In the genomic region with DNA sequence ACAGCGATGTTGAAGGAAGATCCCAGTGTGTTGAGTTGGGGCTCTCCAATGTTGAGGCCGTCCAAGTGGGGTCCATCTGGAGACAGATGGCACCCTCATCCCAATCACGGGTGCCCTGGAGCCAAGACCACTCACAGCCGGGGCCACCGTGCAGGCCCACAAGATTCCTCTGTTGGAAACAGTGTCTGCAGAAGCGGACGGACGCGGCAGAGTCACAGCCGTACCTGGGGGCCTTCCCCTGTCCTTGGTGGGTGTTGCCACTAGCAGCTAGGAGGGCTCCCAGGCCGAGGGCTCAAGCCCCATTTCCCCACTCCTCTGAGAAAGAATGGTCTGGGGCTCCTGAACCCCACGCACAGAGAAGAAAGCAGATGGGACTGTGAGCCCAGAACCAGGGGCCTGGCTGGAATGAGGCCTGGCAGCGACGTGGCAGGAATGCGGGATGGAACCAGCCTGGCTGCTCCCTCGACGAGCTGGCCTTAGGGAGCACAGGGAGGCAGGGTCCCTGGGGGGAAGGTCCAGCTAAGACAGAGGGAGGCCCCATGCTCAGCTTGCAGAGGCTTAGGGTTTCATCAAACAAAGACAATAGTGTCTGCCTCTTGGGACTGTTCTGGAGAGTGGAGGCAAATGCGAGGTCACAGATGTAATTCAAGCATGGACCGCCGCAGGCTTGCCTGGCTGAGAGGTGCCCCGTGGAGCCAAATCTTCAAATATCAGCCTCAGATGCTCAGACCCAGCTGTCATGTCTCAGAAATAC, we compare ENCODE assay signal across 25 cellular contexts.
"Had no signal": no experiment of that assay in that cellular context is flagged by ENCODE, and none has a peak within 500 bp of the region (broad histone marks: within the 10 kb centered on the region; RNA-seq: fewer than 3 reads in every experiment).

No MANE protein-coding gene starts in this region.

- H3K27me3 Mint-ChIP-seq: activated B cell treated with CpG ODN at 0.5 μM for 24 hours; activated CD4-positive, alpha-beta memory T cell treated with anti-CD3 and anti-CD28 coated beads for 36 hours; activated CD4-positive, alpha-beta T cell treated with anti-CD3 and anti-CD28 coated beads for 36 hours; activated naive CD8-positive, alpha-beta T cell treated with anti-CD3 and anti-CD28 coated beads, Interleukin-2, amount 10 ng/mL, durations not matched to agents 7 days and 5 days; naive thymus-derived CD8-positive, alpha-beta T cell; stimulated activated naive CD8-positive, alpha-beta T cell treated with anti-CD3 and anti-CD28 coated beads, Interleukin-15, amount 100 ng/mL, for 72 hours had no signal

- H3K4me3 Mint-ChIP-seq: activated B cell treated with CpG ODN at 0.5 μM for 24 hours; activated CD4-positive, alpha-beta memory T cell treated with anti-CD3 and anti-CD28 coated beads for 36 hours; activated CD4-positive, alpha-beta T cell treated with anti-CD3 and anti-CD28 coated beads for 36 hours; activated naive CD4-positive, alpha-beta T cell treated with anti-CD3 and anti-CD28 coated beads for 36 hours; activated naive CD8-positive, alpha-beta T cell treated with anti-CD3 and anti-CD28 coated beads, Interleukin-2, amount 10 ng/mL, durations not matched to agents 7 days and 5 days; activated T-cell treated with anti-CD3 and anti-CD28 coated beads, Interleukin-2, amount 50 U/mL, for 72 hours; dendritic cell treated with granulocyte-macrophage colony-stimulating factor and Interleukin-4, amounts not matched to agents 40 ng/mL and 50 ng/mL, for 4 days; mesothelial cell of epicardium; naive thymus-derived CD8-positive, alpha-beta T cell; stimulated activated effector memory CD8-positive, alpha-beta T cell treated with anti-CD3 and anti-CD28 coated beads, Interleukin-12 subunit alpha, Interleukin-12 subunit beta, amount 100 ng/mL, for 72 hours; stimulated activated naive CD8-positive, alpha-beta T cell treated with anti-CD3 and anti-CD28 coated beads, Interleukin-15, amount 100 ng/mL, for 72 hours had no signal

- H3K4me1 Mint-ChIP-seq: activated B cell treated with CpG ODN at 0.5 μM for 24 hours; activated CD4-positive, alpha-beta T cell treated with anti-CD3 and anti-CD28 coated beads for 36 hours; activated naive CD8-positive, alpha-beta T cell treated with anti-CD3 and anti-CD28 coated beads, Interleukin-2, amount 10 ng/mL, durations not matched to agents 7 days and 5 days; mesothelial cell of epicardium; stimulated activated effector memory CD8-positive, alpha-beta T cell treated with anti-CD3 and anti-CD28 coated beads, Interleukin-12 subunit alpha, Interleukin-12 subunit beta, amount 100 ng/mL, for 72 hours; stimulated activated naive CD8-positive, alpha-beta T cell treated with anti-CD3 and anti-CD28 coated beads, Interleukin-15, amount 100 ng/mL, for 72 hours had no signal

- H3K36me3 Mint-ChIP-seq: activated CD4-positive, alpha-beta memory T cell treated with anti-CD3 and anti-CD28 coated beads for 36 hours; activated naive CD8-positive, alpha-beta T cell treated with anti-CD3 and anti-CD28 coated beads, Interleukin-2, amount 10 ng/mL, durations not matched to agents 7 days and 5 days; mesothelial cell of epicardium; naive thymus-derived CD8-positive, alpha-beta T cell; stimulated activated effector memory CD8-positive, alpha-beta T cell treated with anti-CD3 and anti-CD28 coated beads, Interleukin-12 subunit alpha, Interleukin-12 subunit beta, amount 100 ng/mL, for 72 hours had no signal

- H3K9me3 Mint-ChIP-seq: activated B cell treated with CpG ODN at 0.5 μM for 24 hours; activated CD4-positive, alpha-beta memory T cell treated with anti-CD3 and anti-CD28 coated beads for 36 hours; activated naive CD4-positive, alpha-beta T cell treated with anti-CD3 and anti-CD28 coated beads for 36 hours; activated naive CD8-positive, alpha-beta T cell treated with anti-CD3 and anti-CD28 coated beads, Interleukin-2, amount 10 ng/mL, durations not matched to agents 7 days and 5 days; activated T-cell treated with anti-CD3 and anti-CD28 coated beads, Interleukin-2, amount 50 U/mL, for 72 hours; dendritic cell treated with granulocyte-macrophage colony-stimulating factor and Interleukin-4, amounts not matched to agents 40 ng/mL and 50 ng/mL, for 4 days; mesothelial cell of epicardium; stimulated activated effector memory CD8-positive, alpha-beta T cell treated with anti-CD3 and anti-CD28 coated beads, Interleukin-12 subunit alpha, Interleukin-12 subunit beta, amount 100 ng/mL, for 72 hours had no signal

- ATAC-seq: activated CD4-positive, alpha-beta T cell treated with anti-CD3 and anti-CD28 coated beads for 36 hours; activated T-cell treated with anti-CD3 and anti-CD28 coated beads, Interleukin-2, amount 50 U/mL, for 72 hours; left lobe of liver; naive thymus-derived CD8-positive, alpha-beta T cell; psoas muscle; right lobe of liver; stimulated activated effector memory CD8-positive, alpha-beta T cell treated with anti-CD3 and anti-CD28 coated beads, Interleukin-12 subunit alpha, Interleukin-12 subunit beta, amount 100 ng/mL, for 72 hours; stimulated activated naive CD8-positive, alpha-beta T cell treated with anti-CD3 and anti-CD28 coated beads, Interleukin-15, amount 100 ng/mL, for 72 hours had no signal

- H3K27ac Mint-ChIP-seq: activated B cell treated with CpG ODN at 0.5 μM for 24 hours; activated CD4-positive, alpha-beta memory T cell treated with anti-CD3 and anti-CD28 coated beads for 36 hours; activated CD4-positive, alpha-beta T cell treated with anti-CD3 and anti-CD28 coated beads for 36 hours; activated naive CD4-positive, alpha-beta T cell treated with anti-CD3 and anti-CD28 coated beads for 36 hours; activated naive CD8-positive, alpha-beta T cell treated with anti-CD3 and anti-CD28 coated beads, Interleukin-2, amount 10 ng/mL, durations not matched to agents 7 days and 5 days; activated T-cell treated with anti-CD3 and anti-CD28 coated beads, Interleukin-2, amount 50 U/mL, for 72 hours; dendritic cell treated with granulocyte-macrophage colony-stimulating factor and Interleukin-4, amounts not matched to agents 40 ng/mL and 50 ng/mL, for 4 days; mesothelial cell of epicardium; stimulated activated effector memory CD8-positive, alpha-beta T cell treated with anti-CD3 and anti-CD28 coated beads, Interleukin-12 subunit alpha, Interleukin-12 subunit beta, amount 100 ng/mL, for 72 hours had no signal

- DNase-seq: activated B cell treated with CpG ODN at 0.5 μM for 24 hours; activated CD4-positive, alpha-beta memory T cell treated with anti-CD3 and anti-CD28 coated beads for 36 hours; activated CD4-positive, alpha-beta T cell treated with anti-CD3 and anti-CD28 coated beads for 36 hours; activated effector memory CD4-positive, alpha-beta T cell treated with Interleukin-2 at 50 U/mL for 16 hours; activated naive CD4-positive, alpha-beta T cell treated with anti-CD3 and anti-CD28 coated beads for 36 hours; activated naive CD8-positive, alpha-beta T cell treated with anti-CD3 and anti-CD28 coated beads, Interleukin-2, amount 10 ng/mL, durations not matched to agents 7 days and 5 days; activated T-cell treated with anti-CD3 and anti-CD28 coated beads, Interleukin-2, amount 50 U/mL, for 72 hours; amniotic stem cell; effector CD4-positive, alpha-beta T cell; erythroblast; foreskin fibroblast; kidney; naive thymus-derived CD8-positive, alpha-beta T cell; ovary; right lobe of liver; small intestine; stimulated activated CD4-positive, alpha-beta T cell treated with anti-CD3 and anti-CD28 coated beads, Interleukin-2, amount 100 ng/mL, for 24 hours; stimulated activated naive CD8-positive, alpha-beta T cell treated with anti-CD3 and anti-CD28 coated beads, Interleukin-15, amount 100 ng/mL, for 72 hours; T-helper 1 cell; T1000 had no signal
